16 cellular contexts compared by ENCODE assay signal in genomic region chr16:75322706-75323105, GRCh38.
DNase-seq lines count a peak whose midpoint lies in the region; ATAC-seq lines count a peak whose summit lies in the region.
"Had no signal": no experiment of that assay in that cellular context is flagged by ENCODE, and none has a peak within 500 bp of the region (broad histone marks: within the 10 kb centered on the region; RNA-seq: fewer than 3 reads in every experiment).

No MANE protein-coding gene starts in this region.

- no peak overlapping the region for H2BK120ac ChIP-seq in mesendoderm (ENCODE audit: low read depth, low read length)

- H3K27me3 ChIP-seq in adipocyte (replicated peaks; ENCODE audit: control insufficient read depth, insufficient read depth, low read length), result no peaks in the 10 kb centered on the region
- H3K27me3 ChIP-seq in skeletal muscle satellite cell (ENCODE audit: control insufficient read depth, insufficient read depth, low read length), result no peaks in the 10 kb centered on the region
- no peaks in the 10 kb centered on the region for H3K27me3 ChIP-seq in mesendoderm (ENCODE audit: insufficient read depth, low read length, poor library complexity)
- H3K27me3 ChIP-seq: tibial artery had no signal

- no peak overlapping the region for H2BK5ac ChIP-seq in mesendoderm (ENCODE audit: low read length)

- ATAC-seq in HG03175 (IDR thresholded peaks at IDR 0.05; ENCODE audit: unreplicated experiment), result no peak
- ATAC-seq: activated T-helper 17 cell treated with anti-CD3 and anti-CD28 coated beads, Interleukin-2, amount 50 U/mL, for 72 hours; K562; psoas muscle had no signal

- H3K79me1 ChIP-seq in mesendoderm (ENCODE audit: low read length), result no peaks in the 10 kb centered on the region

- peaks cover 17% of the 10 kb centered on the region for H3K4me1 ChIP-seq in adipocyte (ENCODE audit: control insufficient read depth, insufficient read depth, low read length)
- peaks cover 41% of the 10 kb centered on the region for H3K4me1 ChIP-seq in skeletal muscle satellite cell (ENCODE audit: control insufficient read depth, insufficient read depth, low read length)
- H3K4me1 ChIP-seq in mesendoderm (ENCODE audit: control insufficient read depth, low read depth, low read length), result no peaks in the 10 kb centered on the region
- H3K4me1 ChIP-seq: psoas muscle had no signal

- H4K8ac ChIP-seq in mesendoderm (ENCODE audit: low read depth, low read length), result no peak overlapping the region

- DNase-seq in M059J (ENCODE audit: low read depth) (peak; percentile 59), adipocyte (ENCODE audit: low read depth) (peak; percentile 41), fibroblast of peridontal ligament (ENCODE audit: extremely low read depth) (peak; percentile 36), mesendoderm (no peak), amygdala (lab: John Stamatoyannopoulos, UW) (no peak)
- DNase-seq: head of caudate nucleus; NCI-H1417; NCI-H2171; psoas muscle; stimulated activated naive CD4-positive, alpha-beta T cell; tibial artery had no signal

- H3K23ac ChIP-seq in mesendoderm (ENCODE audit: low read length), result no peak overlapping the region

- H3K4me2 ChIP-seq in skeletal muscle satellite cell (ENCODE audit: low read length), result peak overlapping the region; percentile 14
- no peak overlapping the region for H3K4me2 ChIP-seq in mesendoderm (ENCODE audit: low read length)
- H3K4me2 ChIP-seq: BLaER1 had no signal

- no CpG with 5 or more reads among the region's 4 CpGs for WGBS in mesendoderm (ENCODE audit: extremely low coverage, insufficient coverage, low lambda C conversion rate)

- H4K5ac ChIP-seq in mesendoderm (ENCODE audit: low read length), result no peak overlapping the region

- H3K9ac ChIP-seq in adipocyte (ENCODE audit: low read length) (no peak overlapping the region), skeletal muscle satellite cell (ENCODE audit: low read depth, low read length) (peak overlapping the region; percentile 23), mesendoderm (ENCODE audit: low read length) (no peak overlapping the region)
- H3K9ac ChIP-seq: BLaER1 had no signal

- no peaks in the 10 kb centered on the region for H3K9me3 ChIP-seq in adipocyte (ENCODE audit: control insufficient read depth, low read length)
- no peaks in the 10 kb centered on the region for H3K9me3 ChIP-seq in skeletal muscle satellite cell (replicated peaks; ENCODE audit: low read length)
- H3K9me3 ChIP-seq: BLaER1, psoas muscle, tibial artery had no signal

- no peak overlapping the region for H3K18ac ChIP-seq in mesendoderm (ENCODE audit: low read length)

- no peak overlapping the region for H3K56ac ChIP-seq in mesendoderm (ENCODE audit: low read length)

- no peak overlapping the region for H3K4ac ChIP-seq in mesendoderm (ENCODE audit: low read depth, low read length)

- H2BK15ac ChIP-seq in mesendoderm (replicated peaks; ENCODE audit: low read depth), result no peak overlapping the region

- H3K36me3 ChIP-seq in adipocyte (ENCODE audit: control insufficient read depth, insufficient read depth, low read length, severe bottlenecking) (no peaks in the 10 kb centered on the region), skeletal muscle satellite cell (ENCODE audit: insufficient read depth, low read length) (no peaks in the 10 kb centered on the region), mesendoderm (ENCODE audit: control insufficient read depth, insufficient read depth, low read length) (peaks cover 2% of the 10 kb centered on the region)
- H3K36me3 ChIP-seq: tibial artery had no signal

- no peak overlapping the region for H3K27ac ChIP-seq in mesendoderm (ENCODE audit: low read depth, low read length)
- H3K27ac ChIP-seq: BLaER1, psoas muscle, tibial artery had no signal

- H3K79me2 ChIP-seq in mesendoderm (ENCODE audit: control insufficient read depth, insufficient read depth, low read length), result no peaks in the 10 kb centered on the region

- no peak overlapping the region for H3K4me3 ChIP-seq in adipocyte (ENCODE audit: low read length)
- H3K4me3 ChIP-seq in skeletal muscle satellite cell (ENCODE audit: low read length), result no peak overlapping the region
- no peak overlapping the region for H3K4me3 ChIP-seq in mesendoderm (ENCODE audit: low read length)
- H3K4me3 ChIP-seq: BLaER1, K562, psoas muscle, tibial artery had no signal

- H2AK5ac ChIP-seq in mesendoderm (ENCODE audit: low read length), result no peak overlapping the region

Comparison
In these comparisons a context has a peak if more than half of its experiments do, and no peak if none do; other contexts are left out.
1. DNase-seq: peak in M059J (single experiment), adipocyte (single experiment) and fibroblast of peridontal ligament (single experiment); none in mesendoderm (single experiment) and amygdala (0 of 56).